In the genomic region with DNA sequence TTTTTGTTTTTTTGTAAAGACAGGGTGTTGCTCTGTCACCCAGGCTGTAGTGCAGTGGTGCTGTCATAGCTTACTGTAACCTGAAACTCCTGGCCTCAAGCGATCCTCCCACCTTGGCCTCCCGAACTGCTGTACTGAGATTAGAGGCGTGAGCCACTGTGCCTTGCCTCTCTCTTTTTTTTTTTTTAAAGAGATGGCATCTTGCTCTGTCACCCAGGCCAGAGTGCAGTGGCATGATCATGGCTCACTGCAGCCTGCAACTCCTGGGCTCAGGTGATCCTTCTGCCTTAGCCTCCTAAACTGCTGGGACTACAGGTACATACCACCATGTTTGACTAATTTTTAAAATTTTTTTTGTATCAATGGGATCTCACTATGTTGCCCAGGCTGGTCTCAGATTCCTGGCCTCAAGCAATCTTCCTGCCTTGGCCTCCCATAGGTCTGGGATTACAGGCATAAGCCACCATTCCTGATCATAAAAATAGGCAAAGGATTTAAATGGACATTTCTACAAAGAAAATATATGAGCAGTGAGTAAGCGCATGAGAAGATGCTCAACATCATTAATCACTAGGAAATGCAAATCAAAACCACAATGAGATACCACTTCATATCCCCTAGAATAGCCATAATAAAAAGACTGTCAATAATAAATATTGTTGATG, we compare ENCODE assay signal across 17 cellular contexts. TPM values are rescaled to one million over a fixed set of nuclear protein-coding genes. Genes with fewer than 3 reads are reported as not detected.
A peak's percentile ranks its signal among the peaks of the same experiment; 100 is the strongest.
DNase-seq lines count a peak whose midpoint lies in the region; ATAC-seq and TF ChIP-seq lines count a peak whose summit lies in the region.
"Had no signal": no experiment of that assay in that cellular context is flagged by ENCODE, and none has a peak within 500 bp of the region (broad histone marks: within the 10 kb centered on the region; RNA-seq: fewer than 3 reads in every experiment).

No MANE protein-coding gene starts in this region.

- peak overlapping the region; percentile 43 for H3K27ac ChIP-seq in AG04450 (ENCODE audit: low read depth, low read length)
- H3K27ac ChIP-seq in PC-9 = no peak overlapping the region
- no peak overlapping the region for H3K27ac ChIP-seq in body of pancreas
- H3K27ac ChIP-seq: HL-60, SK-N-MC had no signal

- BruUV-seq in PC-9 (replicated peaks; lab: Mats Ljungman, UMichigan) = no TSS peak

- CTCF ChIA-PET in AG04450 (lab: Charles Lee) = interaction anchor here (0.5 kb wide), 1 partner anchor 450 kb away, joined by 3 read pairs; no protein-coding TSS in a partner anchor
- CTCF ChIA-PET in PC-9 (lab: Charles Lee) = interaction anchor here (0.7 kb wide), 1 partner anchor 186 kb away, joined by 3 read pairs; no protein-coding TSS in a partner anchor

- H2AFZ ChIP-seq in PC-9 = no peak overlapping the region

- H3K9me2 ChIP-seq in PC-9 (ENCODE audit: insufficient read depth) = no peaks in the 10 kb centered on the region

- WGBS in body of pancreas, 2 donors = 83 to 95% methylated on average over 4 of the region's 4 CpGs

- no peak for TF ChIP-seq POLR2A in body of pancreas (IDR thresholded peaks at IDR 0.05)

- intact Hi-C loops in PC-9 (cut with micrococcal nuclease; ENCODE audit: unreplicated experiment) (no loop called here), body of pancreas (cut with DNase I) (no loop called here), left cardiac atrium (cut with DNase I) (no loop called here)

- H4K20me1 ChIP-seq in PC-9 (ENCODE audit: insufficient read depth) = no peaks in the 10 kb centered on the region

- ATAC-seq in body of pancreas (no peak), left cardiac atrium (no peak)

- TF ChIP-seq CTCF in AG04450 (IDR thresholded peaks at IDR 0.05; ENCODE audit: low read depth, low read length) = no peak
- no peak for TF ChIP-seq CTCF in PC-9 (conservative IDR thresholded peaks at IDR 0.05)
- TF ChIP-seq CTCF in body of pancreas (IDR thresholded peaks at IDR 0.05) = no peak

- H3K4me1 ChIP-seq in PC-9 (replicated peaks; ENCODE audit: insufficient read depth) (no peaks in the 10 kb centered on the region), body of pancreas (no peaks in the 10 kb centered on the region)

- H3K9me3 ChIP-seq in AG04450 (ENCODE audit: control insufficient read depth, insufficient read depth, low read length) (no peaks in the 10 kb centered on the region), PC-9 (ENCODE audit: insufficient read depth, low read depth) (no peaks in the 10 kb centered on the region), body of pancreas (no peaks in the 10 kb centered on the region)

- DNase-seq in AG04450 (ENCODE audit: low read depth, low spot score) (no peak), ELF-1 (ENCODE audit: low read depth, low spot score) (peak; percentile 30), PC-9 (peak; percentile 12 to 60), islet precursor cell (peak; percentile 49), body of pancreas (no peak), left cardiac atrium (no peak)
- no peak for DNase-seq in stimulated activated CD8-positive, alpha-beta memory T cell treated with anti-CD3 and anti-CD28 coated beads, Interleukin-4, amount 100 ng/mL, for 48 hours
- DNase-seq: C1 segment of cervical spinal cord, DND-41, H7, NCI-H1048, NCI-H1436 treated with DMSO at 0.1 percent for 48 hours, NCI-H2081, NCI-H524, Right ventricle myocardium superior had no signal

- H3F3A ChIP-seq in PC-9 (ENCODE audit: insufficient read depth, low read depth) = peaks cover 5% of the 10 kb centered on the region; the same call in 1 of the 2 replicates

- H3K4me3 ChIP-seq in AG04450 (ENCODE audit: low read depth, low read length) = no peak overlapping the region
- H3K4me3 ChIP-seq in PC-9 = no peak overlapping the region
- H3K4me3 ChIP-seq in body of pancreas = no peak overlapping the region
- H3K4me3 ChIP-seq: SK-N-MC had no signal

- H3K79me2 ChIP-seq in PC-9 (ENCODE audit: low read depth) = no peaks in the 10 kb centered on the region

- H3K36me3 ChIP-seq in PC-9 (ENCODE audit: low read depth) (no peaks in the 10 kb centered on the region), body of pancreas (replicated peaks in 1 of 2; ENCODE audit: insufficient read depth in 1 of 2, low read depth in 2 of 2) (no peaks in the 10 kb centered on the region)

- H3K27me3 ChIP-seq in AG04450 (ENCODE audit: control insufficient read depth, insufficient read depth, low read length) (no peaks in the 10 kb centered on the region), PC-9 (ENCODE audit: insufficient read depth, low read depth) (no peaks in the 10 kb centered on the region), body of pancreas (no peaks in the 10 kb centered on the region)

- H3K4me2 ChIP-seq in PC-9 = no peak overlapping the region

- POLR2A ChIA-PET in AG04450 (lab: Yijun Ruan, JAX) = interaction anchor here (0.6 kb wide), 2 partner anchors 12 to 263 kb away, joined by 4 to 7 read pairs; no protein-coding TSS in a partner anchor
- POLR2A ChIA-PET in PC-9 (lab: Charles Lee; ENCODE audit: unreplicated experiment) = interaction anchor here (0.6 kb wide), 2 partner anchors 885 to 1477 kb away, joined by 3 to 5 read pairs; no protein-coding TSS in a partner anchor

RNA-seq across cellular contexts. Expression of a gene that starts 17.3 kb away (rescaled TPM):
- 158 and 186 TPM in 2 replicates for polyA plus RNA-seq in AG04450 (2011; rRNA removed)
- 82.5 and 119 TPM in 2 replicates for polyA minus RNA-seq in AG04450 (2011; rRNA and poly(A)+ RNA removed)
- 190 and 232 TPM in 2 replicates for total RNA-seq in PC-9 (2021)
- 10 to 100 TPM; 44.1 to 81.7 TPM for total RNA-seq in body of pancreas
- 10 to 100 TPM; 58.6 to 64.5 TPM for total RNA-seq in left cardiac atrium

Comparison
In these comparisons a context has a peak if more than half of its experiments do, and no peak if none do; other contexts are left out.
1. DNase-seq: peak in ELF-1 (single experiment), PC-9 (2 of 2) and islet precursor cell (single experiment); none in AG04450 (single experiment), body of pancreas (0 of 4), stimulated activated CD8-positive, alpha-beta memory T cell treated with anti-CD3 and anti-CD28 coated beads, Interleukin-4, amount 100 ng/mL, for 48 hours (single experiment) and left cardiac atrium (single experiment).